Comparison of ENCODE assay signal across 8 cellular contexts in genomic region chr3:4977001-4977888, GRCh38. TPM values are rescaled to one million over a fixed set of nuclear protein-coding genes. Genes with fewer than 3 reads are reported as not detected.
A peak's percentile ranks its signal among the peaks of the same experiment; 100 is the strongest.
DNase-seq lines count a peak whose midpoint lies in the region; ATAC-seq and TF ChIP-seq lines count a peak whose summit lies in the region.

No MANE protein-coding gene starts in this region.

- peak in 1 of 2 donors; percentile 32 for TF ChIP-seq POLR2A in suprapubic skin (IDR thresholded peaks at IDR 0.05)

- ATAC-seq in HG02970 (IDR thresholded peaks at IDR 0.05; ENCODE audit: low FRiP score, unreplicated experiment): peak; percentile 27

- peak overlapping the region; percentile 91 to 98 (median 96) for H3K27ac Mint-ChIP-seq in nephron

- H3K4me3 ChIP-seq in fibroblast of pulmonary artery (replicated peaks; ENCODE audit: low read depth, low read length) (peak overlapping the region; percentile 52), suprapubic skin (peak overlapping the region; percentile 97)

- H3K9me3 ChIP-seq in suprapubic skin: no peaks in the 10 kb centered on the region

- peak; percentile 39 for DNase-seq in DMS53 (lab: John Stamatoyannopoulos, UW)
- no peak for DNase-seq in DMS53 treated with DMSO at 0.1 percent for 48 hours (lab: John Stamatoyannopoulos, UW; ENCODE audit: unreplicated experiment)
- DNase-seq in OCI-M1 (lab: John Stamatoyannopoulos, UW): peak; percentile 93
- peak; percentile 53 for DNase-seq in activated T-helper 9 cell treated with anti-CD3 and anti-CD28 coated beads, Interleukin-2, amount 50 U/mL, for 16 hours (ENCODE audit: low read depth)
- peak; percentile 91 for DNase-seq in fibroblast of pulmonary artery (ENCODE audit: low read depth)
- DNase-seq in suprapubic skin (ENCODE audit: low spot score in 2 of 2): peak; percentile 91 to 92

- H3K27ac ChIP-seq in suprapubic skin: peak overlapping the region; percentile 100

- H3K36me3 Mint-ChIP-seq in nephron (ENCODE audit: low read depth): peaks cover 8% of the 10 kb centered on the region

- WGBS in suprapubic skin: 16% methylated on average over 33 of the region's 37 CpGs

- H3K4me1 ChIP-seq in suprapubic skin: peaks cover 38% of the 10 kb centered on the region

- H3K36me3 ChIP-seq in suprapubic skin: no peaks in the 10 kb centered on the region

- H3K9me3 Mint-ChIP-seq in nephron: peaks cover 2% of the 10 kb centered on the region

- peak overlapping the region; percentile 87 to 99 (median 93) for H3K4me3 Mint-ChIP-seq in nephron

- H3K4me1 Mint-ChIP-seq in nephron: peaks cover 40% of the 10 kb centered on the region

- TF ChIP-seq EP300 in suprapubic skin (IDR thresholded peaks at IDR 0.05): no peak

- peak; percentile 20 for TF ChIP-seq CTCF in fibroblast of pulmonary artery (IDR thresholded peaks at IDR 0.05; ENCODE audit: low read length, missing control alignments)
- peak in 1 of 3 experiments; percentile 8 for TF ChIP-seq CTCF in nephron (IDR thresholded peaks at IDR 0.05; ENCODE audit: unreplicated experiment in 3 of 3)
- no peak for TF ChIP-seq CTCF in suprapubic skin (IDR thresholded peaks at IDR 0.05)

- peaks cover 37% of the 10 kb centered on the region for H3K27me3 Mint-ChIP-seq in nephron (ENCODE audit: low read depth)

- H3K27me3 ChIP-seq in suprapubic skin: no peaks in the 10 kb centered on the region

RNA-seq across cellular contexts. Expression of gene BHLHE40, which starts 2.0 kb away (rescaled TPM):
- 100 to 1,000 TPM in 1 of 4 donors, 10 to 100 TPM in 3; 63.0 to 154 (median 93.3) TPM for total RNA-seq in suprapubic skin
